In genomic region chr7:88402529-88402928, GRCh38 we compare ENCODE assay signal across 8 cellular contexts.
"Had no signal": no experiment of that assay in that cellular context is flagged by ENCODE, and none has a peak within 500 bp of the region (broad histone marks: within the 10 kb centered on the region; RNA-seq: fewer than 3 reads in every experiment).

No MANE protein-coding gene starts in this region.

- DNase-seq: GDM1, GF-D8 had no signal

- H3K4me3 ChIP-seq: GM12878 had no signal

- FAIRE-seq: G401.6, GM12878, GM12891, GM12892, GM18507, GM19239 had no signal

- ATAC-seq: GM12878 had no signal
